ENCODE assay signal across 27 cellular contexts in the genomic region with DNA sequence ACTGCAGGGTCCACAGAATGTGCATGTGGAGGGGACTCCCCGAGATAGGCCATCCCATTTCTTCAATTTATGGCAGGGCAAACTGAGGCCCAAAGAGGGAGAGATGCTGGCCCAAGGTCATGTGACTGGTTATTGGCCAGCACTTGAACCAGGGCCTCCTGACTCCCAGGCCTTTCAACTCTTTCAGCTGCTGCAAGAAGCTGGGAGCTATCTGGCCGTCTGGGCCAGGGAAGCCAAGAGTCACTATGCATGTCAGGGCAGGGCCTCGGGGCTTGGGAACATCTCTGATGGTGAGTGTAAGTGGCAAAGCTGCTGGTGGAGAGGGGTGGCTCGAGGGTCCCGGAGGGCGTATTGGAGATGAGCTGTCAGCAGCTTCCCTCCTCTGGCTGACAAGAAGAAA. TPM values are rescaled to one million over a fixed set of nuclear protein-coding genes. Genes with fewer than 3 reads are reported as not detected.
DNase-seq lines count a peak whose midpoint lies in the region; ATAC-seq and TF ChIP-seq lines count a peak whose summit lies in the region.
"Had no signal": no experiment of that assay in that cellular context is flagged by ENCODE, and none has a peak within 500 bp of the region (broad histone marks: within the 10 kb centered on the region; RNA-seq: fewer than 3 reads in every experiment).

No MANE protein-coding gene starts in this region.

- DNase-seq in T-helper 1 cell: no peak
- DNase-seq in endothelial cell (ENCODE audit: low spot score): no peak
- DNase-seq in neuronal stem cell (ENCODE audit: low spot score): no peak
- no peak for DNase-seq in upper lobe of right lung
- no peak for DNase-seq in foreskin melanocyte
- DNase-seq: 8988T; activated CD4-positive, alpha-beta T cell treated with anti-CD3 and anti-CD28 coated beads, Interleukin-2, amount 10 ng/mL, durations not matched to agents 7 days and 5 days; activated naive CD4-positive, alpha-beta T cell treated with Interleukin-2 at 50 U/mL for 16 hours; activated T-cell treated with anti-CD3 and anti-CD28 coated beads, Interleukin-2, amount 50 U/mL, for 48 hours; AML-193; amygdala; caudate nucleus; GDM1; GOT3; heart right ventricle; left colon; NCI-H1694 treated with DMSO at 0.1 percent for 48 hours; NCI-H2171 treated with DMSO at 0.1 percent for 48 hours; NCI-H524; sigmoid colon had no signal

- H2AK5ac ChIP-seq in neuronal stem cell (ENCODE audit: low read depth, low read length): no peak overlapping the region

- no peak overlapping the region for H3K9ac ChIP-seq in HUES6 (ENCODE audit: low read length)
- H3K9ac ChIP-seq in neuronal stem cell (ENCODE audit: low read depth, low read length, poor library complexity): no peak overlapping the region

- no peak overlapping the region for H2BK15ac ChIP-seq in neuronal stem cell (ENCODE audit: low read length)

- H3K36me3 ChIP-seq in HUES6 (ENCODE audit: control insufficient read depth, insufficient read depth, low read length) (no peaks in the 10 kb centered on the region), neuronal stem cell (replicated peaks in 1 of 2; ENCODE audit: control insufficient read depth in 2 of 2, insufficient read depth in 2 of 2, low read length in 2 of 2) (no peaks in the 10 kb centered on the region), upper lobe of right lung (no peaks in the 10 kb centered on the region)
- H3K36me3 ChIP-seq: heart right ventricle, sigmoid colon had no signal

- H3K27ac Mint-ChIP-seq in T-helper 1 cell treated with Interleukin-12 subunit alpha and Interleukin-12 subunit beta and Interleukin-4 antibody, amounts not matched to agents 30 μg/mL and 1 μg/mL, for 36 hours: peak overlapping the region; percentile 18
- peak overlapping the region; percentile 89 for H3K27ac Mint-ChIP-seq in endothelial cell (ENCODE audit: unreplicated experiment)
- H3K27ac Mint-ChIP-seq: activated CD4-positive, alpha-beta T cell treated with anti-CD3 and anti-CD28 coated beads, Interleukin-2, amount 10 ng/mL, durations not matched to agents 7 days and 5 days; progenitor cell of endocrine pancreas; T-helper 2 cell treated with Interferon-gamma antibody and Interleukin-4, amounts not matched to agents 5 μg/mL and 100 μg/mL, for 36 hours; type B pancreatic cell had no signal

- ATAC-seq in upper lobe of right lung (no peak), GM19351 (IDR thresholded peaks at IDR 0.05; ENCODE audit: unreplicated experiment) (no peak)
- ATAC-seq: heart right ventricle, left colon had no signal

- H3K4me3 Mint-ChIP-seq in T-helper 1 cell treated with Interleukin-12 subunit alpha and Interleukin-12 subunit beta and Interleukin-4 antibody, amounts not matched to agents 30 μg/mL and 1 μg/mL, for 36 hours: no peak overlapping the region
- H3K4me3 Mint-ChIP-seq in endothelial cell (ENCODE audit: unreplicated experiment): no peak overlapping the region
- H3K4me3 Mint-ChIP-seq: activated CD4-positive, alpha-beta T cell treated with anti-CD3 and anti-CD28 coated beads, Interleukin-2, amount 10 ng/mL, durations not matched to agents 7 days and 5 days; T-helper 2 cell treated with Interferon-gamma antibody and Interleukin-4, amounts not matched to agents 5 μg/mL and 100 μg/mL, for 36 hours; type B pancreatic cell had no signal

- H3K9me3 ChIP-seq in HUES6 (ENCODE audit: control insufficient read depth, insufficient read depth, low read depth, low read length) (no peaks in the 10 kb centered on the region), neuronal stem cell (replicated peaks in 1 of 2; ENCODE audit: control insufficient read depth in 2 of 2, insufficient read depth in 1 of 2, low read depth in 1 of 2, low read length in 2 of 2) (no peaks in the 10 kb centered on the region), upper lobe of right lung (no peaks in the 10 kb centered on the region)
- H3K9me3 ChIP-seq: heart right ventricle, sigmoid colon had no signal

- H3K18ac ChIP-seq in neuronal stem cell (ENCODE audit: low read length): no peak overlapping the region

- H3K27me3 Mint-ChIP-seq in T-helper 1 cell treated with Interleukin-12 subunit alpha and Interleukin-12 subunit beta and Interleukin-4 antibody, amounts not matched to agents 30 μg/mL and 1 μg/mL, for 36 hours (ENCODE audit: low read depth): peaks cover 15% of the 10 kb centered on the region
- peaks cover 4% of the 10 kb centered on the region for H3K27me3 Mint-ChIP-seq in endothelial cell (ENCODE audit: unreplicated experiment)

- peak overlapping the region; percentile 62 for H2AFZ ChIP-seq in neuronal stem cell (ENCODE audit: low read length)

- H3K27ac ChIP-seq in HUES6 (ENCODE audit: low read depth, low read length) (peak overlapping the region; percentile 49; the same call in 1 of the 2 replicates), neuronal stem cell (replicated peaks; ENCODE audit: low read length) (no peak overlapping the region), upper lobe of right lung (no peak overlapping the region)
- H3K27ac ChIP-seq: VCaP had no signal

- H3K4me1 Mint-ChIP-seq in T-helper 1 cell treated with Interleukin-12 subunit alpha and Interleukin-12 subunit beta and Interleukin-4 antibody, amounts not matched to agents 30 μg/mL and 1 μg/mL, for 36 hours (ENCODE audit: low read depth): peaks cover 35% of the 10 kb centered on the region
- peaks cover 51% of the 10 kb centered on the region for H3K4me1 Mint-ChIP-seq in endothelial cell (ENCODE audit: unreplicated experiment)

- H2BK12ac ChIP-seq in neuronal stem cell (ENCODE audit: low read length): no peak overlapping the region

- H3K4me3 ChIP-seq in HUES6 (ENCODE audit: low read depth, low read length): no peak overlapping the region
- no peak overlapping the region for H3K4me3 ChIP-seq in neuronal stem cell (ENCODE audit: low read length in 2 of 2)
- H3K4me3 ChIP-seq in upper lobe of right lung: no peak overlapping the region
- H3K4me3 ChIP-seq: heart right ventricle, sigmoid colon had no signal

- H2BK120ac ChIP-seq in neuronal stem cell (ENCODE audit: low read depth, low read length): no peak overlapping the region

- H3K36me3 Mint-ChIP-seq in T-helper 1 cell treated with Interleukin-12 subunit alpha and Interleukin-12 subunit beta and Interleukin-4 antibody, amounts not matched to agents 30 μg/mL and 1 μg/mL, for 36 hours (ENCODE audit: low read depth): no peaks in the 10 kb centered on the region
- H3K36me3 Mint-ChIP-seq in endothelial cell (ENCODE audit: low read depth, unreplicated experiment): no peaks in the 10 kb centered on the region
- H3K36me3 Mint-ChIP-seq: type B pancreatic cell had no signal

- H3K4me1 ChIP-seq in HUES6 (ENCODE audit: control insufficient read depth, insufficient read depth, low read length): peaks cover 51% of the 10 kb centered on the region
- peaks cover 6 to 14% of the 10 kb centered on the region in 2 donors for H3K4me1 ChIP-seq in neuronal stem cell (ENCODE audit: control insufficient read depth in 2 of 2, insufficient read depth in 1 of 2, low read depth in 1 of 2, low read length in 2 of 2)
- H3K4me1 ChIP-seq in upper lobe of right lung: peaks cover 47% of the 10 kb centered on the region

- intact Hi-C loops in upper lobe of right lung (cut with DNase I): no loop called here

- no peaks in the 10 kb centered on the region for H3K79me1 ChIP-seq in neuronal stem cell (ENCODE audit: low read depth, low read length)

- no peak overlapping the region for H3K4me2 ChIP-seq in neuronal stem cell (ENCODE audit: insufficient read depth, low read length, poor library complexity, severe bottlenecking)

- no peak overlapping the region for H2BK5ac ChIP-seq in neuronal stem cell (ENCODE audit: low read length)

- H3K27me3 ChIP-seq in HUES6 (ENCODE audit: control insufficient read depth, insufficient read depth, low read length) (no peaks in the 10 kb centered on the region), neuronal stem cell (ENCODE audit: control insufficient read depth in 3 of 3, insufficient read depth in 3 of 3, low read depth in 1 of 3, low read length in 3 of 3) (peaks cover 0 to 23% (median 0%) of the 10 kb centered on the region in 3 experiments), upper lobe of right lung (no peaks in the 10 kb centered on the region)
- H3K27me3 ChIP-seq: heart right ventricle had no signal

- no peak overlapping the region for H3K14ac ChIP-seq in neuronal stem cell (ENCODE audit: low read length)

- no peak overlapping the region for H3K4ac ChIP-seq in neuronal stem cell (ENCODE audit: low read length)

- WGBS in neuronal stem cell (ENCODE audit: extremely low coverage in 2 of 2, insufficient read length in 2 of 2, insufficient replicate concordance in 1 of 2), 2 donors: no CpG with 5 or more reads among the region's 6 CpGs

- H3K9me3 Mint-ChIP-seq in T-helper 1 cell treated with Interleukin-12 subunit alpha and Interleukin-12 subunit beta and Interleukin-4 antibody, amounts not matched to agents 30 μg/mL and 1 μg/mL, for 36 hours: no peaks in the 10 kb centered on the region
- H3K9me3 Mint-ChIP-seq in endothelial cell (ENCODE audit: unreplicated experiment): no peaks in the 10 kb centered on the region
- H3K9me3 Mint-ChIP-seq: T-helper 2 cell treated with Interferon-gamma antibody and Interleukin-4, amounts not matched to agents 5 μg/mL and 100 μg/mL, for 36 hours; type B pancreatic cell had no signal

- H4K8ac ChIP-seq in neuronal stem cell (ENCODE audit: low read depth, low read length): no peak overlapping the region

- TF ChIP-seq CTCF in endothelial cell (IDR thresholded peaks at IDR 0.05; ENCODE audit: unreplicated experiment): no peak
- no peak for TF ChIP-seq CTCF in upper lobe of right lung (IDR thresholded peaks at IDR 0.05)

- H3K23ac ChIP-seq in neuronal stem cell (ENCODE audit: low read depth, low read length, poor library complexity): no peak overlapping the region

- no peak overlapping the region for H4K91ac ChIP-seq in neuronal stem cell (ENCODE audit: low read depth, low read length, poor library complexity)

RNA-seq across cellular contexts. Expression of a gene that starts 9.5 kb away (rescaled TPM):
- total RNA-seq in endothelial cell (ENCODE audit: unreplicated experiment) (1.9 TPM), upper lobe of right lung (117 TPM)
- 1.4 TPM for polyA plus RNA-seq in neuronal stem cell (2013, experiment 1 of 2)
- 1.3 TPM for polyA plus RNA-seq in neuronal stem cell (2013, experiment 2 of 2)

Comparison
In these comparisons a context has a peak if more than half of its experiments do, and no peak if none do; other contexts are left out.
1. RNA of a gene that starts 9.5 kb away (total RNA-seq): 117 TPM in upper lobe of right lung (single experiment); 1.9 TPM in endothelial cell (single experiment); every median in the first group is over 10 times any median in the second.